ENCODE assay signal across 9 cellular contexts in the genomic region with DNA sequence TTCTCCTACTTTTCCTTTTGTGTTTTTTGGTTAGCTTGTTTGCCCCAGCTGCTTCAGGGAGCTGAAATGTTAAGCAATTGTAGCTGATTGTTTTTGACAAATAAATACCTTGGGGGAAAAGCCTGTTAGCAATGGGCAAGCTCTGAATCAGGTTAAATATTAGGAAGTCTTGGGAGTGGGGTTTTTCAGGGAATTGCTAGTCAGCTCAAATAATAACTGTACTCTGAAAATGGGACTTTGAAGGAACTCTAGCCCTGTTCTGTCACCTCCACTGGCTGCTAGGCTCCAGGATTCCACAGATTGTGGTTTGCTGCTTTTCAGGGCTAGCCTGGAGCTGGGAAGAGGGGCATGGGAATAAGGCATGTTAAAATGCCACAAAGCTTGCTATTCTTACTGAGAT. TPM values are rescaled to one million over a fixed set of nuclear protein-coding genes. Genes with fewer than 3 reads are reported as not detected.
A peak's percentile ranks its signal among the peaks of the same experiment; 100 is the strongest.
DNase-seq lines count a peak whose midpoint lies in the region; ATAC-seq, FAIRE-seq and TF ChIP-seq lines count a peak whose summit lies in the region.
"Had no signal": no experiment of that assay in that cellular context is flagged by ENCODE, and none has a peak within 500 bp of the region (broad histone marks: within the 10 kb centered on the region; RNA-seq: fewer than 3 reads in every experiment).

No MANE protein-coding gene starts in this region.

- H3K4me3 Mint-ChIP-seq in activated naive CD8-positive, alpha-beta T cell treated with anti-CD3 and anti-CD28 coated beads, Interleukin-2, amount 10 ng/mL, durations not matched to agents 7 days and 5 days: peak overlapping the region; percentile 46

- ATAC-seq in activated naive CD8-positive, alpha-beta T cell treated with anti-CD3 and anti-CD28 coated beads, Interleukin-2, amount 10 ng/mL, durations not matched to agents 7 days and 5 days (ENCODE audit: low read depth): no peak
- ATAC-seq in lung (ENCODE audit: insufficient read depth, low FRiP score): no peak
- ATAC-seq in HG03520 (IDR thresholded peaks at IDR 0.05; ENCODE audit: unreplicated experiment): no peak
- ATAC-seq in HG02938 (IDR thresholded peaks at IDR 0.05; ENCODE audit: unreplicated experiment): no peak

- H3K4me1 Mint-ChIP-seq in activated naive CD8-positive, alpha-beta T cell treated with anti-CD3 and anti-CD28 coated beads, Interleukin-2, amount 10 ng/mL, durations not matched to agents 7 days and 5 days: peaks cover 37% of the 10 kb centered on the region

- peaks cover 6% of the 10 kb centered on the region for H3K36me3 Mint-ChIP-seq in activated naive CD8-positive, alpha-beta T cell treated with anti-CD3 and anti-CD28 coated beads, Interleukin-2, amount 10 ng/mL, durations not matched to agents 7 days and 5 days

- no peaks in the 10 kb centered on the region for H3K9me3 ChIP-seq in AG04450 (ENCODE audit: control insufficient read depth, insufficient read depth, low read length)
- no peaks in the 10 kb centered on the region for H3K9me3 ChIP-seq in HEK293 (ENCODE audit: control insufficient read depth, insufficient read depth, low read depth, low read length)
- no peaks in the 10 kb centered on the region for H3K9me3 ChIP-seq in lung (ENCODE audit: control insufficient read depth in 2 of 2, insufficient read depth in 1 of 2, low read length in 1 of 2)

- TF ChIP-seq CTCF in AG04450 (IDR thresholded peaks at IDR 0.05; ENCODE audit: low read depth, low read length) (no peak), HEK293 (tag by site-specific recombination; IDR thresholded peaks at IDR 0.05) (no peak), lung (IDR thresholded peaks at IDR 0.05; ENCODE audit: control extremely low read depth, extremely low read depth) (no peak)

- H3K27ac ChIP-seq in AG04450 (ENCODE audit: low read depth, low read length) (peak overlapping the region; percentile 88), HEK293 (ENCODE audit: extremely low read depth, low read depth, low read length) (peak overlapping the region; percentile 27), lung (ENCODE audit: low read depth in 1 of 2, low read length in 1 of 2) (peak overlapping the region; percentile 4 to 80)

- peak overlapping the region; percentile 87 for H3K27ac Mint-ChIP-seq in activated naive CD8-positive, alpha-beta T cell treated with anti-CD3 and anti-CD28 coated beads, Interleukin-2, amount 10 ng/mL, durations not matched to agents 7 days and 5 days

- H3K27me3 Mint-ChIP-seq in activated naive CD8-positive, alpha-beta T cell treated with anti-CD3 and anti-CD28 coated beads, Interleukin-2, amount 10 ng/mL, durations not matched to agents 7 days and 5 days: no peaks in the 10 kb centered on the region

- no peaks in the 10 kb centered on the region for H3K27me3 ChIP-seq in AG04450 (ENCODE audit: control insufficient read depth, insufficient read depth, low read length)
- H3K27me3 ChIP-seq in lung (ENCODE audit: control insufficient read depth, insufficient read depth): no peaks in the 10 kb centered on the region

- H3K4me3 ChIP-seq in AG04450 (ENCODE audit: low read depth, low read length): peak overlapping the region; percentile 20
- no peak overlapping the region for H3K4me3 ChIP-seq in HEK293 (ENCODE audit: low read depth, low read length)
- H3K4me3 ChIP-seq in lung: no peak overlapping the region

- POLR2A ChIA-PET in AG04450 (lab: Yijun Ruan, JAX): interaction anchor here (1.0 to 1.7 kb wide), 2 partner anchors 15 to 39 kb away, joined by 3 to 6 read pairs; partner anchors contain the start of genes ADK and AP3M1
- POLR2A ChIA-PET in HEK293 (lab: Yijun Ruan, JAX): interaction anchor here (0.5 to 1.0 kb wide), 4 partner anchors 14 to 1069 kb away, joined by 3 to 8 read pairs (median 5); partner anchors contain the start of genes ADK and AP3M1
- POLR2A ChIA-PET in activated naive CD8-positive, alpha-beta T cell treated with anti-CD3 and anti-CD28 coated beads, Interleukin-2, amount 10 ng/mL, durations not matched to agents 7 days and 5 days (lab: Charles Lee): interaction anchor here (0.7 to 1.8 kb wide), 8 partner anchors 12 to 1020 kb away, joined by 3 to 11 read pairs (median 4); partner anchors contain the start of genes ADK, AP3M1, VCL and VDAC2

- DNase-seq in AG04450 (ENCODE audit: low read depth, low spot score) (no peak), lung (ENCODE audit: low spot score) (no peak), cerebellum (ENCODE audit: low spot score) (no peak), frontal cortex (ENCODE audit: low spot score in 2 of 2) (no peak)
- no peak for DNase-seq in activated naive CD8-positive, alpha-beta T cell treated with anti-CD3 and anti-CD28 coated beads, Interleukin-2, amount 10 ng/mL, durations not matched to agents 7 days and 5 days
- DNase-seq: NCI-H1105 had no signal

- CTCF ChIA-PET in AG04450 (lab: Charles Lee): interaction anchor here (0.7 to 1.3 kb wide), 3 partner anchors 16 to 37 kb away, joined by 3 to 9 read pairs (median 7); no protein-coding TSS in a partner anchor
- CTCF ChIA-PET in HEK293 (lab: Yijun Ruan, JAX): interaction anchor here (0.7 to 3.1 kb wide), 2 partner anchors 23 to 535 kb away, joined by 4 to 15 read pairs; partner anchors contain the start of gene SYNPO2L

- no peaks in the 10 kb centered on the region for H3K9me3 Mint-ChIP-seq in activated naive CD8-positive, alpha-beta T cell treated with anti-CD3 and anti-CD28 coated beads, Interleukin-2, amount 10 ng/mL, durations not matched to agents 7 days and 5 days

- H3K4me1 ChIP-seq in HEK293 (ENCODE audit: control insufficient read depth, insufficient read depth, low read length) (peaks cover 14% of the 10 kb centered on the region; the same call in 1 of the 2 replicates), lung (ENCODE audit: control insufficient read depth in 2 of 2, insufficient read depth in 2 of 2, low read length in 2 of 2) (peaks cover 0 to 10% of the 10 kb centered on the region in 2 donors)

- no peak for FAIRE-seq in frontal cortex (lab: Jason Lieb, UNC)

- H3K36me3 ChIP-seq in HEK293 (ENCODE audit: control insufficient read depth in 2 of 2, insufficient read depth in 1 of 2, low read length in 2 of 2): no peaks in the 10 kb centered on the region; a peak in 1 of 3 replicates
- H3K36me3 ChIP-seq in lung (ENCODE audit: control insufficient read depth in 2 of 2, insufficient read depth in 2 of 2, low read length in 2 of 2): no peaks in the 10 kb centered on the region

TF ChIP-seq in HEK293, 187 proteins besides CTCF, POLR2A, EP300 and RAD21:
- TF ChIP-seq TRIM28 (IDR thresholded peaks at IDR 0.05; ENCODE audit: borderline replicate concordance, low read length) (0 out of 2 replicates have a peak, but pooled peaks have one; percentile 0), ZFP37 (tag by site-specific recombination; IDR thresholded peaks at IDR 0.05) (no peak), ZNF335 (tag by site-specific recombination; conservative IDR thresholded peaks at IDR 0.05) (0 out of 2 replicates have a peak, but pooled peaks have one; percentile 2)

RNA-seq across cellular contexts. Expression of gene ADK, which starts 39.5 kb away (rescaled TPM):
- polyA plus RNA-seq in AG04450 (2011; rRNA removed): 31.3 and 41.9 TPM in 2 replicates
- polyA minus RNA-seq in AG04450 (2011; rRNA and poly(A)+ RNA removed): 9.2 and 16.1 TPM in 2 replicates
- 10 to 100 TPM; 31.6 to 37.9 TPM for total RNA-seq in activated naive CD8-positive, alpha-beta T cell treated with anti-CD3 and anti-CD28 coated beads, Interleukin-2, amount 10 ng/mL, durations not matched to agents 7 days and 5 days
- 10 to 100 TPM; 45.8 to 82.3 TPM for total RNA-seq in lung
- 10 to 100 TPM; 31.6 to 40.1 TPM for polyA plus RNA-seq in lung
- total RNA-seq in cerebellum: 44.1 TPM
- 25.3 TPM for total RNA-seq in frontal cortex

RNA-seq across cellular contexts. Expression of gene AP3M1, which starts 39.9 kb away (rescaled TPM):
- polyA plus RNA-seq in AG04450 (2011; rRNA removed) (52.0 and 70.7 TPM in 2 replicates), lung (10 to 100 TPM in 1 of 2 donors, 1 to 10 TPM in 1; 9.0 to 19.3 TPM)
- 30.3 and 48.3 TPM in 2 replicates for polyA minus RNA-seq in AG04450 (2011; rRNA and poly(A)+ RNA removed)
- total RNA-seq in activated naive CD8-positive, alpha-beta T cell treated with anti-CD3 and anti-CD28 coated beads, Interleukin-2, amount 10 ng/mL, durations not matched to agents 7 days and 5 days: 10 to 100 TPM; 43.5 to 45.4 TPM
- total RNA-seq in lung (10 to 100 TPM; 30.6 to 51.9 TPM), cerebellum (43.3 TPM), frontal cortex (31.0 TPM)

Comparison
In these comparisons a context has a peak if more than half of its experiments do, and no peak if none do; other contexts are left out.
1. H3K27ac ChIP-seq: peak in every context shown above with its lines; median percentile 88 in AG04450; 42 in lung; 27 in HEK293.